In genomic region chr2:203237501-203238238, GRCh38 we compare ENCODE assay signal across 8 cellular contexts. TPM values are rescaled to one million over a fixed set of nuclear protein-coding genes. Genes with fewer than 3 reads are reported as not detected.
DNase-seq lines count a peak whose midpoint lies in the region; ATAC-seq, FAIRE-seq and TF ChIP-seq lines count a peak whose summit lies in the region.

No MANE protein-coding gene starts in this region.

- H3K27me3 ChIP-seq in ACC112 (ENCODE audit: insufficient read depth, low read length) = no peaks in the 10 kb centered on the region
- no peaks in the 10 kb centered on the region for H3K27me3 ChIP-seq in muscle layer of duodenum (ENCODE audit: low read depth, low read length)

- ATAC-seq in activated naive CD8-positive, alpha-beta T cell treated with anti-CD3 and anti-CD28 coated beads, Interleukin-2, amount 50 U/mL, for 24 hours = no peak
- no peak for ATAC-seq in HG02623 (IDR thresholded peaks at IDR 0.05; ENCODE audit: unreplicated experiment)

- no peaks in the 10 kb centered on the region for H3K27me3 Mint-ChIP-seq in IgD-negative memory B cell
- peaks cover 1% of the 10 kb centered on the region for H3K27me3 Mint-ChIP-seq in activated naive CD8-positive, alpha-beta T cell treated with anti-CD3 and anti-CD28 coated beads, Interleukin-2, amount 50 U/mL, for 24 hours

- DNase-seq in activated naive CD8-positive, alpha-beta T cell treated with anti-CD3 and anti-CD28 coated beads, Interleukin-2, amount 50 U/mL, for 24 hours = no peak
- DNase-seq in inferior parietal cortex (ENCODE audit: extremely low spot score) (no peak), GM12891 (ENCODE audit: insufficient read length, low spot score) (no peak), SIG-M5 (lab: John Stamatoyannopoulos, UW) (no peak)

- FAIRE-seq in GM12891 (lab: Jason Lieb, UNC) = no peak

- H3K4me3 Mint-ChIP-seq in IgD-negative memory B cell = peak overlapping the region; percentile 94 to 98 (median 96)
- peak overlapping the region; percentile 100 for H3K4me3 Mint-ChIP-seq in activated naive CD8-positive, alpha-beta T cell treated with anti-CD3 and anti-CD28 coated beads, Interleukin-2, amount 50 U/mL, for 24 hours

- H3K4me1 Mint-ChIP-seq in IgD-negative memory B cell = peaks cover 14 to 17% (median 15%) of the 10 kb centered on the region in 3 donors
- peaks cover 30% of the 10 kb centered on the region for H3K4me1 Mint-ChIP-seq in activated naive CD8-positive, alpha-beta T cell treated with anti-CD3 and anti-CD28 coated beads, Interleukin-2, amount 50 U/mL, for 24 hours

- no peak overlapping the region for H3K27ac ChIP-seq in ACC112 (ENCODE audit: low read depth, low read length)
- H3K27ac ChIP-seq in muscle layer of duodenum (ENCODE audit: low read length) = no peak overlapping the region

- peak overlapping the region in 2 of 3 donors; percentile 97 to 98 for H3K27ac Mint-ChIP-seq in IgD-negative memory B cell
- H3K27ac Mint-ChIP-seq in activated naive CD8-positive, alpha-beta T cell treated with anti-CD3 and anti-CD28 coated beads, Interleukin-2, amount 50 U/mL, for 24 hours = peak overlapping the region; percentile 85

- H3K36me3 ChIP-seq in ACC112 (ENCODE audit: insufficient read depth, low read length) (peaks cover 2% of the 10 kb centered on the region; the same call in 1 of the 2 replicates), muscle layer of duodenum (ENCODE audit: control insufficient read depth in 1 of 2, insufficient read depth in 2 of 2, low read length in 2 of 2) (peaks cover 0 to 4% of the 10 kb centered on the region in 2 donors)

- H3K79me2 ChIP-seq in ACC112 (ENCODE audit: control insufficient read depth, insufficient read depth, low read length, unreplicated experiment) = peaks cover 28% of the 10 kb centered on the region

- peaks cover 3% of the 10 kb centered on the region for H3K36me3 Mint-ChIP-seq in IgD-negative memory B cell
- peaks cover 14% of the 10 kb centered on the region for H3K36me3 Mint-ChIP-seq in activated naive CD8-positive, alpha-beta T cell treated with anti-CD3 and anti-CD28 coated beads, Interleukin-2, amount 50 U/mL, for 24 hours (ENCODE audit: low read depth)

- no peaks in the 10 kb centered on the region for H3K9me3 ChIP-seq in muscle layer of duodenum (ENCODE audit: control insufficient read depth in 1 of 2, low read length in 2 of 2)

- H3K4me3 ChIP-seq in ACC112 (ENCODE audit: low read depth, low read length) (peak overlapping the region; percentile 95), muscle layer of duodenum (ENCODE audit: low read depth in 1 of 2, low read length in 2 of 2) (peak overlapping the region; percentile 90 to 98)

- peak overlapping the region; percentile 36 for H2AFZ ChIP-seq in ACC112 (ENCODE audit: low read length, unreplicated experiment)

- H3K9me3 Mint-ChIP-seq in IgD-negative memory B cell = peaks cover 0 to under 1% (median 0%) of the 10 kb centered on the region in 3 donors
- H3K9me3 Mint-ChIP-seq in activated naive CD8-positive, alpha-beta T cell treated with anti-CD3 and anti-CD28 coated beads, Interleukin-2, amount 50 U/mL, for 24 hours = no peaks in the 10 kb centered on the region

- H3K4me1 ChIP-seq in ACC112 (ENCODE audit: control insufficient read depth, insufficient read depth, low read length, unreplicated experiment) = peaks cover 16% of the 10 kb centered on the region
- H3K4me1 ChIP-seq in muscle layer of duodenum (ENCODE audit: control insufficient read depth in 1 of 2, insufficient read depth in 2 of 2, low read length in 2 of 2) = peaks cover 5 to 18% of the 10 kb centered on the region in 2 donors

- TF ChIP-seq POLR2A in GM12891 (IDR thresholded peaks at IDR 0.05; ENCODE audit: low read depth, low read length) = no peak

TF ChIP-seq in GM12891, 5 proteins besides CTCF, POLR2A, EP300 and RAD21:
- TF ChIP-seq POLR2AphosphoS5 (IDR thresholded peaks at IDR 0.05; ENCODE audit: low read depth, low read length) = no peak
- no peak for TF ChIP-seq POU2F2 (IDR thresholded peaks at IDR 0.05; ENCODE audit: low read depth, low read length)
- no peak for TF ChIP-seq PAX5 (IDR thresholded peaks at IDR 0.05; ENCODE audit: insufficient read depth, low read length, severe bottlenecking)
- no peak for TF ChIP-seq TAF1 (IDR thresholded peaks at IDR 0.05; ENCODE audit: low read depth, low read length)
- TF ChIP-seq SPI1 (IDR thresholded peaks at IDR 0.05; ENCODE audit: low read depth, low read length) = no peak
TF ChIP-seq in GM12891: peak in this region for 0.

RNA-seq across cellular contexts. Expression of gene CYP20A1, which starts 1.1 kb away (rescaled TPM):
- 34.9 TPM for polyA plus RNA-seq in IgD-negative memory B cell
- polyA plus RNA-seq in GM12891 (2012; ENCODE audit: low read depth, missing spikeins) = 3.1 TPM
